Comparison of ENCODE assay signal across 8 cellular contexts in genomic region chr5:10563940-10564837, GRCh38. TPM values are rescaled to one million over a fixed set of nuclear protein-coding genes. Genes with fewer than 3 reads are reported as not detected.
DNase-seq lines count a peak whose midpoint lies in the region; ATAC-seq and TF ChIP-seq lines count a peak whose summit lies in the region.

Gene ANKRD33B, plus strand, starts transcription at chr5:10564070. Its CDS starts 398 bp downstream, at chr5:10564468.

- H3K4me2 ChIP-seq in BLaER1, result peak within 1 kb of the TSS; percentile 98

- peak within 1 kb of the TSS; percentile 92 for H3K27ac ChIP-seq in BLaER1

- peaks cover 0 to 12% (median 0%) of the 10 kb centered on the region in 5 donors for H3K27me3 Mint-ChIP-seq in naive thymus-derived CD8-positive, alpha-beta T cell

- H4K20me1 ChIP-seq in BLaER1, result peaks cover 46% of the 10 kb centered on the region

- peak; percentile 49 for ATAC-seq in GM19328 (IDR thresholded peaks at IDR 0.05; ENCODE audit: unreplicated experiment)
- peak; percentile 48 for ATAC-seq in HG03442 (IDR thresholded peaks at IDR 0.05; ENCODE audit: unreplicated experiment)
- ATAC-seq in naive thymus-derived CD8-positive, alpha-beta T cell, result peak; percentile 82 to 83
- ATAC-seq in stimulated activated naive CD8-positive, alpha-beta T cell treated with anti-CD3 and anti-CD28 coated beads, Interleukin-15, Interleukin-2, amounts not matched to agents 100 U/mL and 50 U/mL, for 24 hours, result peak; percentile 74

- H3K9me3 ChIP-seq in BLaER1, result no peaks in the 10 kb centered on the region

- peaks cover 67% of the 10 kb centered on the region for H3K4me1 ChIP-seq in BLaER1

- peak within 1 kb of the TSS; percentile 93 for H3K4me3 ChIP-seq in BLaER1
- H3K4me3 ChIP-seq in epithelial cell of esophagus (ENCODE audit: low read length), result peak within 1 kb of the TSS; percentile 47

- peaks cover 4 to 33% (median 10%) of the 10 kb centered on the region in 4 donors for H3K4me1 Mint-ChIP-seq in naive thymus-derived CD8-positive, alpha-beta T cell

- no peaks in the 10 kb centered on the region for H3K27me3 ChIP-seq in BLaER1

- peak within 1 kb of the TSS; percentile 85 for H3K9ac ChIP-seq in BLaER1

- no peaks in the 10 kb centered on the region for H3K36me3 ChIP-seq in BLaER1

- peak within 1 kb of the TSS in 5 of 10 donors; percentile 15 to 85 (median 47) for H3K27ac Mint-ChIP-seq in naive thymus-derived CD8-positive, alpha-beta T cell

- H3K36me3 Mint-ChIP-seq in naive thymus-derived CD8-positive, alpha-beta T cell, result no peaks in the 10 kb centered on the region

- DNase-seq in NOMO-1 treated with DMSO at 0.1 percent for 48 hours (lab: John Stamatoyannopoulos, UW; ENCODE audit: unreplicated experiment), result peak; percentile 97
- peak; percentile 53 to 61 for DNase-seq in activated CD8-positive, alpha-beta memory T cell treated with anti-CD3 and anti-CD28 coated beads for 4 hours (ENCODE audit: low read depth in 2 of 2)
- DNase-seq in epithelial cell of esophagus (ENCODE audit: low read depth), result peak; percentile 46
- DNase-seq in naive thymus-derived CD8-positive, alpha-beta T cell, result peak; percentile 59 to 86 (median 73)
- DNase-seq in stimulated activated naive CD8-positive, alpha-beta T cell treated with anti-CD3 and anti-CD28 coated beads, Interleukin-15, Interleukin-2, amounts not matched to agents 100 U/mL and 50 U/mL, for 24 hours, result peak; percentile 88

- H3K9me3 Mint-ChIP-seq in naive thymus-derived CD8-positive, alpha-beta T cell, result no peaks in the 10 kb centered on the region

- TF ChIP-seq CTCF in epithelial cell of esophagus (IDR thresholded peaks at IDR 0.05; ENCODE audit: insufficient read depth, low read depth, low read length, missing control alignments), result no peak

- peak within 1 kb of the TSS; percentile 72 to 90 (median 87) for H3K4me3 Mint-ChIP-seq in naive thymus-derived CD8-positive, alpha-beta T cell

- POLR2A ChIA-PET in naive thymus-derived CD8-positive, alpha-beta T cell (lab: Charles Lee), result no interaction called here

RNA-seq across cellular contexts. Expression of gene ANKRD33B, which starts in this region (rescaled TPM):
- 1 to 10 TPM; 1.1 to 1.2 TPM for total RNA-seq in naive thymus-derived CD8-positive, alpha-beta T cell
- under 1 TPM in 1 of 3 donors, not detected in 2; 0.06 TPM for polyA plus RNA-seq in naive thymus-derived CD8-positive, alpha-beta T cell

Comparison
In these comparisons a context has a peak if more than half of its experiments do, and no peak if none do; other contexts are left out.
1. Peak in every context shown above with its lines: DNase-seq, ATAC-seq, H3K4me3 ChIP-seq and H3K27ac ChIP-seq.
2. DNase-seq: peak in every context shown above with its lines; median percentile 97 in NOMO-1 treated with DMSO at 0.1 percent for 48 hours; 88 in stimulated activated naive CD8-positive, alpha-beta T cell treated with anti-CD3 and anti-CD28 coated beads, Interleukin-15, Interleukin-2, amounts not matched to agents 100 U/mL and 50 U/mL, for 24 hours; 73 in naive thymus-derived CD8-positive, alpha-beta T cell; 57 in activated CD8-positive, alpha-beta memory T cell treated with anti-CD3 and anti-CD28 coated beads for 4 hours; 46 in epithelial cell of esophagus.